ENCODE assay signal across 1 cellular context in genomic region chr2:222779145-222779832, GRCh38.
TF ChIP-seq lines count a peak whose summit lies in the region.

No MANE protein-coding gene starts in this region.

TF ChIP-seq in HepG2, 621 proteins besides CTCF, POLR2A, EP300 and RAD21 (continued from another document):
- TF ChIP-seq ZBED4 (CRISPR knock-in tag; IDR thresholded peaks at IDR 0.05; ENCODE audit: borderline replicate concordance) = no peak
- TF ChIP-seq LRRFIP1 (CRISPR knock-in tag; conservative IDR thresholded peaks at IDR 0.05) = no peak
- TF ChIP-seq ZBTB40 (IDR thresholded peaks at IDR 0.05) = peak; percentile 79
- TF ChIP-seq ZBTB40 (CRISPR knock-in tag; IDR thresholded peaks at IDR 0.05) = no peak
- TF ChIP-seq ZBTB20 (CRISPR knock-in tag; IDR thresholded peaks at IDR 0.05; ENCODE audit: borderline replicate concordance, low read depth) = no peak
- no peak for TF ChIP-seq KLF15 (CRISPR knock-in tag; IDR thresholded peaks at IDR 0.05; ENCODE audit: borderline replicate concordance)
- no peak for TF ChIP-seq NFAT5 (CRISPR knock-in tag; IDR thresholded peaks at IDR 0.05)
- no peak for TF ChIP-seq HDAC1 (CRISPR knock-in tag; IDR thresholded peaks at IDR 0.05)
- TF ChIP-seq ELF3 (CRISPR knock-in tag; IDR thresholded peaks at IDR 0.05) = 0 out of 2 replicates have a peak, but pooled peaks have one; percentile 40
- no peak for TF ChIP-seq ZNF883 (CRISPR knock-in tag; IDR thresholded peaks at IDR 0.05; ENCODE audit: not compliant biosample characterization)
- no peak for TF ChIP-seq TOE1 (CRISPR knock-in tag; IDR thresholded peaks at IDR 0.05)
